ENCODE assay signal across 15 cellular contexts in the genomic region with DNA sequence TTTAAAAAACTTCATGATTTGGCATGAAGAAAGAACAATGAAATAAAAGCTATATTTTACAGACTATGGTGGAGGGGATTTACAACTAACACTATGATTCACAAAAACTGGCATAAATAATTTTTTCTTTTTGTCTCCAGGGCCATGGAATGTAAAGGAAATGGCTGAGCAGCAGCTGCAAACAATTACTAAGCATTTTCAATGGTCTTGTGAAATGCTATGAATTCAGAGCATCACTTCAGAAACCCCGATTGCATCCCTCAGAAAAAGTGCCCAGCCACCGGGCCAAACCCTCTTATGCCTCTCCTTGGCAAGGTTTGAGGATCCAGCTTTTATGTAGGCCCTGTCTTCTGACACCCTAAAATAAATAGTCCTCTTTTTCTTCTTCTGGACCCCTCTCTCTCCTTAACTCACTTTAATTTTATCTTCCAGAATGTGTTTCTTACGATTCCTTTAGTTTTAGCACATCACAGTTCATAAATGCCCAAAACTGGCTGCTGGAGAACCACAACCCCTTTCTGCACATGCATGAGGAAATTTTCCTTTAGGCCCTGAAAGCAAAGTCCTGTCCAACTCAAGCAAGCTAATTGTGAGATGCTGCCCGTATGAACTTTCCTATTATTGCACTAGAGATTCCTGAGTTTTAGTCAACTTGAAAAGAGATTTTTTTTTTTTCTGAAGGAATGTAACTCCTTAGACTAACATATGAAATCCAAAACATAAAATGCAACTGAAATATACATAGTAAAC. TPM values are rescaled to one million over a fixed set of nuclear protein-coding genes. Genes with fewer than 3 reads are reported as not detected.
DNase-seq lines count a peak whose midpoint lies in the region; ATAC-seq and TF ChIP-seq lines count a peak whose summit lies in the region.
"Had no signal": no experiment of that assay in that cellular context is flagged by ENCODE, and none has a peak within 500 bp of the region (broad histone marks: within the 10 kb centered on the region; RNA-seq: fewer than 3 reads in every experiment).

No MANE protein-coding gene starts in this region.

- H3K9me3 Mint-ChIP-seq in nephron = no peaks in the 10 kb centered on the region

- intact Hi-C loops in upper lobe of right lung (cut with DNase I) = no loop called here

- H3K27ac Mint-ChIP-seq in nephron = peak overlapping the region; percentile 87 to 94 (median 93)
- H3K27ac Mint-ChIP-seq: activated CD4-positive, alpha-beta T cell treated with anti-CD3 and anti-CD28 coated beads for 36 hours had no signal

- no peaks in the 10 kb centered on the region for H3K27me3 Mint-ChIP-seq in nephron (ENCODE audit: low read depth)

- H3K27ac ChIP-seq in upper lobe of right lung = no peak overlapping the region
- H3K27ac ChIP-seq: adrenal gland had no signal

- no peak overlapping the region for H3K4me3 ChIP-seq in upper lobe of right lung
- H3K4me3 ChIP-seq: adrenal gland had no signal

- no peak for TF ChIP-seq CTCF in AG09319 (IDR thresholded peaks at IDR 0.05; ENCODE audit: low read depth, low read length)
- TF ChIP-seq CTCF in nephron (IDR thresholded peaks at IDR 0.05; ENCODE audit: unreplicated experiment in 3 of 3) = no peak
- TF ChIP-seq CTCF in upper lobe of right lung (IDR thresholded peaks at IDR 0.05) = no peak

- no peaks in the 10 kb centered on the region for H3K4me1 ChIP-seq in upper lobe of right lung
- H3K4me1 ChIP-seq: BE2C had no signal

- H3K27me3 ChIP-seq in upper lobe of right lung = no peaks in the 10 kb centered on the region
- H3K27me3 ChIP-seq: adrenal gland, BE2C had no signal

- no peaks in the 10 kb centered on the region for H3K36me3 ChIP-seq in upper lobe of right lung
- H3K36me3 ChIP-seq: adrenal gland, BE2C had no signal

- H3K4me3 Mint-ChIP-seq in nephron = no peak overlapping the region
- H3K4me3 Mint-ChIP-seq: activated CD4-positive, alpha-beta T cell treated with anti-CD3 and anti-CD28 coated beads for 36 hours had no signal

- DNase-seq in AG09319 (ENCODE audit: extremely low read depth, low read depth) (peak; percentile 63), M059J (ENCODE audit: low read depth) (peak; percentile 21), dedifferentiated amniotic fluid mesenchymal stem cell (ENCODE audit: extremely low spot score) (peak; percentile 92), hippocampal formation (lab: John Stamatoyannopoulos, UW) (no peak), upper lobe of right lung (no peak)
- no peak for DNase-seq in activated T-cell treated with anti-CD3 and anti-CD28 coated beads, Interleukin-2, amount 50 U/mL, for 1 hour
- DNase-seq: activated CD4-positive, alpha-beta T cell treated with anti-CD3 and anti-CD28 coated beads for 36 hours; activated T-cell treated with anti-CD3 and anti-CD28 coated beads, Interleukin-2, amount 50 U/mL, for 48 hours; adrenal gland; BE2C; kidney; NCI-H1092; T-helper 1 cell had no signal

- no peaks in the 10 kb centered on the region for H3K36me3 Mint-ChIP-seq in nephron (ENCODE audit: low read depth)

- no peaks in the 10 kb centered on the region for H3K9me3 ChIP-seq in upper lobe of right lung
- H3K9me3 ChIP-seq: adrenal gland, BE2C had no signal

- peaks cover 31% of the 10 kb centered on the region for H3K4me1 Mint-ChIP-seq in nephron
- H3K4me1 Mint-ChIP-seq: activated CD4-positive, alpha-beta T cell treated with anti-CD3 and anti-CD28 coated beads for 36 hours had no signal

- ATAC-seq in HG02642 (IDR thresholded peaks at IDR 0.05; ENCODE audit: poor library complexity, unreplicated experiment) (no peak), upper lobe of right lung (no peak)
- ATAC-seq: activated CD4-positive, alpha-beta T cell treated with anti-CD3 and anti-CD28 coated beads for 36 hours had no signal

RNA-seq across cellular contexts. Expression of a gene that starts 51.9 kb away (rescaled TPM):
- 31.7 and 45.9 TPM in 2 replicates for total RNA-seq in M059J (2014; rRNA removed; shearing (Covaris generic))
- 145 TPM for total RNA-seq in upper lobe of right lung

Comparison
In these comparisons a context has a peak if more than half of its experiments do, and no peak if none do; other contexts are left out.
1. DNase-seq: peak in AG09319 (single experiment), M059J (single experiment) and dedifferentiated amniotic fluid mesenchymal stem cell (single experiment); none in activated T-cell treated with anti-CD3 and anti-CD28 coated beads, Interleukin-2, amount 50 U/mL, for 1 hour (single experiment), hippocampal formation (0 of 2) and upper lobe of right lung (single experiment).